Comparison of ENCODE assay signal across 1 cellular context in the genomic region with DNA sequence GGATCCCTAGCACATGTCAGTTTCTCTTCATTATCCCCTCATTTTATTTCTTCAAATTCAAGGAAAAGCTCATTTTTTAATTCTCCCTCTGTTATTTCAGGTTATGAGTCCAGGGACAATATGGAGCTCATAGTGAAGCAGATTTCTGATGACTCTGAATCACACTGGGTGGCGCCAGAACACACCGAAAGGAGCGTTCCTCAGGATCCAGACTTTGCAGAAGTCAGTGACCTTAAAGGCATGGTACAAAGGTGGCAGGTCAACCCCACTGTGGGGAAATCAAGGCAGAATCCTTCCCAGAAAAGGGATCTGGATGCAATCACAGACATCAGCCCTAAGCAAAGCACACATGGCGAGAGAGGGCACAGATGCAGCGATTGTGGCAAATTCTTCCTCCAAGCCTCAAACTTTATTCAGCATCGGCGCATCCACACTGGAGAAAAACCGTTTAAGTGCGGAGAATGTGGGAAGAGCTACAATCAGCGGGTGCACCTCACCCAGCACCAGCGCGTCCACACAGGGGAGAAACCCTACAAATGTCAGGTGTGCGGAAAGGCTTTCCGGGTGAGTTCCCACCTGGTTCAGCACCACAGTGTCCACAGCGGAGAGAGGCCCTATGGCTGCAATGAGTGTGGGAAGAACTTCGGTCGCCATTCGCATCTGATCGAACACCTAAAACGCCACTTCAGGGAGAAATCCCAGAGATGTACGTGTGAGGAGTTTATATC.
TF ChIP-seq lines count a peak whose summit lies in the region.

No MANE protein-coding gene starts in this region.

TF ChIP-seq in IMR-90, 13 proteins besides CTCF, POLR2A, EP300 and RAD21:
- no peak for TF ChIP-seq BHLHE40 (IDR thresholded peaks at IDR 0.05; ENCODE audit: low read depth, low read length)
- peak; percentile 27; the same call in 1 of the 2 replicates for TF ChIP-seq SMC3 (IDR thresholded peaks at IDR 0.05; ENCODE audit: low read depth, low read length)
